22 cellular contexts compared by ENCODE assay signal in the genomic region with DNA sequence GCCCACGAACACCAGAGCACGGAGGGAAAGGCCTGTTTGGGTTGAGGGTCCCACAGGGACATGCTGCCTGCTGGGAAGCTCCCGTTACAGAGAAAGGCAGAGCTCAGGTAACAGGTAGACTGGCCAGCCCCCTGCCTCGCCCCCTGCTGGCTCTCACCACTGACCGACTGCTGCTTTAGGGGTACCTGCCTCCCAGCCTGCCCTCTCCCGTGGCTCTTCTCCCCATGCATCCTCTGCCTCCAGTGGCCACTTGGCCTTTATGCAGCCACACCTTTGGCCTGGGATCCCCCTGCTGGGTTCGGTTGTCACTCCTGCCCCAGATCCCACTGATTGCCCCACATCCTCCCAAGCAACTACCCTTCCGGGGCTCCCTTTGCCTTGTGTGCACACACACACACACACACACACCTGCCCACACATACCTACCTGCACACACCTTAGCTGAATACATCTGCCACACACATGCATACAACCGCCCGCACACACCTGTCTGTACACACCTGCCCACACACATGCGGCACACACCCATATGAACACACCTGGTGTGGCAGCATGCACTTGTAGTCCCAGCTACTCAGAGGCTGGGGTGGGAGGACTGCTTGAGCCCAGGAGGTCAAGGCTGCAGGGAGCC. TPM values are rescaled to one million over a fixed set of nuclear protein-coding genes. Genes with fewer than 3 reads are reported as not detected.
A peak's percentile ranks its signal among the peaks of the same experiment; 100 is the strongest.
DNase-seq lines count a peak whose midpoint lies in the region; ATAC-seq and TF ChIP-seq lines count a peak whose summit lies in the region.
"Had no signal": no experiment of that assay in that cellular context is flagged by ENCODE, and none has a peak within 500 bp of the region (broad histone marks: within the 10 kb centered on the region; RNA-seq: fewer than 3 reads in every experiment).

No MANE protein-coding gene starts in this region.

- peaks cover 30% of the 10 kb centered on the region for H3K4me1 Mint-ChIP-seq in stimulated activated effector memory CD8-positive, alpha-beta T cell treated with anti-CD3 and anti-CD28 coated beads, Interleukin-12 subunit alpha, Interleukin-12 subunit beta, amount 100 ng/mL, for 72 hours

- H3K9me2 ChIP-seq in SK-N-SH = no peaks in the 10 kb centered on the region

- H3K36me3 ChIP-seq in SK-N-SH (replicated peaks in 1 of 2; ENCODE audit: control insufficient read depth in 1 of 2, insufficient read depth in 2 of 2, low read length in 1 of 2) (peaks cover 0 to 5% of the 10 kb centered on the region in 2 experiments), colonic mucosa (no peaks in the 10 kb centered on the region)

- ATAC-seq in SK-N-SH treated with all-trans-retinoic acid at 6 μM for 48 hours (no peak), HG02623 (IDR thresholded peaks at IDR 0.05; ENCODE audit: unreplicated experiment) (no peak), GM21526 (IDR thresholded peaks at IDR 0.05; ENCODE audit: low FRiP score, unreplicated experiment) (no peak)
- ATAC-seq in stimulated activated effector memory CD8-positive, alpha-beta T cell treated with anti-CD3 and anti-CD28 coated beads, Interleukin-12 subunit alpha, Interleukin-12 subunit beta, amount 100 ng/mL, for 72 hours = no peak

- TF ChIP-seq RAD21 in SK-N-SH (IDR thresholded peaks at IDR 0.05; ENCODE audit: low read length) = no peak

- H3K9ac ChIP-seq in SK-N-SH = no peak overlapping the region
- H3K9ac ChIP-seq in colonic mucosa (ENCODE audit: low read depth in 2 of 2, low read length in 2 of 2) = peak overlapping the region; percentile 4 to 12
- H3K9ac ChIP-seq: parathyroid adenoma had no signal

- H3K9me3 Mint-ChIP-seq in stimulated activated effector memory CD8-positive, alpha-beta T cell treated with anti-CD3 and anti-CD28 coated beads, Interleukin-12 subunit alpha, Interleukin-12 subunit beta, amount 100 ng/mL, for 72 hours = no peaks in the 10 kb centered on the region
- H3K9me3 Mint-ChIP-seq: CD4-positive, alpha-beta T cell had no signal

- H3K27ac Mint-ChIP-seq in stimulated activated effector memory CD8-positive, alpha-beta T cell treated with anti-CD3 and anti-CD28 coated beads, Interleukin-12 subunit alpha, Interleukin-12 subunit beta, amount 100 ng/mL, for 72 hours = peak overlapping the region; percentile 66
- H3K27ac Mint-ChIP-seq: CD4-positive, alpha-beta T cell had no signal

- DNase-seq in SK-N-SH (no peak), LNCaP clone FGC (ENCODE audit: low read depth) (no peak), colonic mucosa (no peak)
- no peak for DNase-seq in stimulated activated effector memory CD8-positive, alpha-beta T cell treated with anti-CD3 and anti-CD28 coated beads, Interleukin-12 subunit alpha, Interleukin-12 subunit beta, amount 100 ng/mL, for 72 hours (ENCODE audit: low spot score in 2 of 2)
- no peak for DNase-seq in activated T-cell treated with anti-CD3 and anti-CD28 coated beads, Interleukin-2, amount 50 U/mL, for 48 hours
- DNase-seq: ACHN; activated effector memory CD4-positive, alpha-beta T cell treated with Interleukin-2 at 50 U/mL for 16 hours; CD4-positive, alpha-beta T cell; DMS79 treated with DMSO at 0.1 percent for 48 hours; NCI-H2081 treated with DMSO at 0.1 percent for 48 hours; NCI-H69; small intestine; trophoblast cell had no signal

- peaks cover 38% of the 10 kb centered on the region for H3K79me2 ChIP-seq in SK-N-SH (ENCODE audit: insufficient read depth)

- TF ChIP-seq CTCF in SK-N-SH (IDR thresholded peaks at IDR 0.05) (peak; percentile 23), LNCaP clone FGC (IDR thresholded peaks at IDR 0.05; ENCODE audit: control insufficient read depth, extremely low read depth, insufficient read depth) (0 out of 2 replicates have a peak, but pooled peaks have one; percentile 1), colonic mucosa (IDR thresholded peaks at IDR 0.05) (no peak)

- H3K4me2 ChIP-seq in SK-N-SH = no peak overlapping the region

- WGBS in SK-N-SH (ENCODE audit: low lambda C conversion rate) = 93% methylated on average over 11 of the region's 11 CpGs

- H3K4me3 Mint-ChIP-seq in stimulated activated effector memory CD8-positive, alpha-beta T cell treated with anti-CD3 and anti-CD28 coated beads, Interleukin-12 subunit alpha, Interleukin-12 subunit beta, amount 100 ng/mL, for 72 hours = no peak overlapping the region
- H3K4me3 Mint-ChIP-seq: CD4-positive, alpha-beta T cell had no signal

- H3K27me3 ChIP-seq in SK-N-SH (ENCODE audit: insufficient read depth) (no peaks in the 10 kb centered on the region), colonic mucosa (no peaks in the 10 kb centered on the region)

- CTCF ChIA-PET in SK-N-SH (lab: Yijun Ruan, JAX) = interaction anchor here (0.6 to 2.4 kb wide), 7 partner anchors 13 to 123 kb away, joined by 3 to 11 read pairs (median 5); a partner anchor contains a TSS

- intact Hi-C loops in colonic mucosa (cut with DNase I) = no loop called here

- TF ChIP-seq EP300 in SK-N-SH (IDR thresholded peaks at IDR 0.05; ENCODE audit: borderline replicate concordance in 1 of 2, low read depth in 1 of 2, low read length in 1 of 2) = no peak

- H3K4me3 ChIP-seq in SK-N-SH (ENCODE audit: low read depth in 2 of 2, low read length in 1 of 2) (no peak overlapping the region), LNCaP clone FGC (ENCODE audit: low read depth, low read length) (no peak overlapping the region), colonic mucosa (no peak overlapping the region)

- H3K9me3 ChIP-seq in SK-N-SH = no peaks in the 10 kb centered on the region
- H3K9me3 ChIP-seq in colonic mucosa = no peaks in the 10 kb centered on the region

- H2AFZ ChIP-seq in SK-N-SH (ENCODE audit: low read depth) = no peak overlapping the region
- H2AFZ ChIP-seq: parathyroid adenoma had no signal

- H3K36me3 Mint-ChIP-seq in stimulated activated effector memory CD8-positive, alpha-beta T cell treated with anti-CD3 and anti-CD28 coated beads, Interleukin-12 subunit alpha, Interleukin-12 subunit beta, amount 100 ng/mL, for 72 hours = peaks cover 4% of the 10 kb centered on the region

- POLR2A ChIA-PET in SK-N-SH (lab: Yijun Ruan, JAX) = interaction anchor here (0.6 kb wide), 1 partner anchor 276 kb away, joined by 3 read pairs; no protein-coding TSS in a partner anchor

- H4K20me1 ChIP-seq in SK-N-SH (ENCODE audit: insufficient read depth) = peaks cover 24% of the 10 kb centered on the region; the same call in 1 of the 2 replicates

- H3F3A ChIP-seq in SK-N-SH (replicated peaks; ENCODE audit: insufficient read depth) = peaks cover 3% of the 10 kb centered on the region

- H3K4me1 ChIP-seq in SK-N-SH (ENCODE audit: control insufficient read depth in 1 of 2, insufficient read depth in 2 of 2, low read depth in 1 of 2, low read length in 1 of 2) = peaks cover 0 to 16% of the 10 kb centered on the region in 2 experiments; a peak in 1 of 4 replicates
- peaks cover 14% of the 10 kb centered on the region for H3K4me1 ChIP-seq in colonic mucosa

- H3K27ac ChIP-seq in SK-N-SH (ENCODE audit: low read depth in 2 of 2, low read length in 1 of 2) = no peak overlapping the region
- no peak overlapping the region for H3K27ac ChIP-seq in colonic mucosa
- H3K27ac ChIP-seq: parathyroid adenoma had no signal

TF ChIP-seq in SK-N-SH, 30 proteins besides CTCF, POLR2A, EP300 and RAD21 (continues in another document):
- no peak for TF ChIP-seq POLR2AphosphoS5 (IDR thresholded peaks at IDR 0.05; ENCODE audit: low read depth, low read length)
- no peak for TF ChIP-seq FOSL2 (IDR thresholded peaks at IDR 0.05; ENCODE audit: borderline replicate concordance, low read depth)

TF ChIP-seq in SK-N-SH treated with all-trans-retinoic acid at 6 μM for 48 hours, 23 proteins besides CTCF, POLR2A, EP300 and RAD21 (continues in another document):
- TF ChIP-seq, protein P1, sequence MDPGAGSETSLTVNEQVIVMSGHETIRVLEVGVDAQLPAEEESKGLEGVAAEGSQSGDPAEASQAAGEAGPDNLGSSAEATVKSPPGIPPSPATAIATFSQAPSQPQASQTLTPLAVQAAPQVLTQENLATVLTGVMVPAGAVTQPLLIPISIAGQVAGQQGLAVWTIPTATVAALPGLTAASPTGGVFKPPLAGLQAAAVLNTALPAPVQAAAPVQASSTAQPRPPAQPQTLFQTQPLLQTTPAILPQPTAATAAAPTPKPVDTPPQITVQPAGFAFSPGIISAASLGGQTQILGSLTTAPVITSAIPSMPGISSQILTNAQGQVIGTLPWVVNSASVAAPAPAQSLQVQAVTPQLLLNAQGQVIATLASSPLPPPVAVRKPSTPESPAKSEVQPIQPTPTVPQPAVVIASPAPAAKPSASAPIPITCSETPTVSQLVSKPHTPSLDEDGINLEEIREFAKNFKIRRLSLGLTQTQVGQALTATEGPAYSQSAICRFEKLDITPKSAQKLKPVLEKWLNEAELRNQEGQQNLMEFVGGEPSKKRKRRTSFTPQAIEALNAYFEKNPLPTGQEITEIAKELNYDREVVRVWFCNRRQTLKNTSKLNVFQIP (CRISPR knock-in tag; IDR thresholded peaks at IDR 0.05; ENCODE audit: borderline replicate concordance, low read depth) = no peak
- no peak for TF ChIP-seq ZNF565 (CRISPR knock-in tag; conservative IDR thresholded peaks at IDR 0.05; ENCODE audit: low read depth)
- TF ChIP-seq GLIS3 (CRISPR knock-in tag; IDR thresholded peaks at IDR 0.05) = no peak
- no peak for TF ChIP-seq TCF4 (CRISPR knock-in tag; IDR thresholded peaks at IDR 0.05; ENCODE audit: borderline replicate concordance)

RNA-seq across cellular contexts. Expression of a gene that starts 7.1 kb away (rescaled TPM):
- 120 and 156 TPM in 2 replicates for polyA plus RNA-seq in SK-N-SH (2012; rRNA removed)
- 65.6 and 105 TPM in 2 replicates for polyA plus RNA-seq in SK-N-SH (2012; cell fraction: cytosol; rRNA removed)
- polyA plus RNA-seq in SK-N-SH (2012; cell fraction: nucleus; rRNA removed) = 167 and 258 TPM in 2 replicates
- total RNA-seq in colonic mucosa = 10 to 100 TPM; 25.9 to 26.2 TPM

RNA-seq across cellular contexts. Expression of a gene that starts 8.9 kb away (rescaled TPM):
- polyA plus RNA-seq in SK-N-SH (2012; rRNA removed) = 0.07 and 0.16 TPM in 2 replicates
- polyA plus RNA-seq in SK-N-SH (2012; cell fraction: cytosol; rRNA removed) = 0.01 TPM in 1 of 2 replicates, not detected in the other
- polyA plus RNA-seq in SK-N-SH (2012; cell fraction: nucleus; rRNA removed) = 0.19 and 0.23 TPM in 2 replicates
- total RNA-seq in colonic mucosa = not detected
- total RNA-seq: activated CD8-positive, alpha-beta memory T cell treated with anti-CD3 and anti-CD28 coated beads for 36 hours; CD4-positive, alpha-beta T cell; frontal cortex; liver; RPMI7951 had no signal

RNA-seq across cellular contexts. Expression of a gene that starts 22.0 kb away (rescaled TPM):
- not detected in 2 replicates for polyA plus RNA-seq in SK-N-SH (2012; rRNA removed)
- not detected in 2 replicates for polyA plus RNA-seq in SK-N-SH (2012; cell fraction: cytosol; rRNA removed)
- polyA plus RNA-seq in SK-N-SH (2012; cell fraction: nucleus; rRNA removed) = 0.02 and 0.15 TPM in 2 replicates
- not detected for total RNA-seq in colonic mucosa
- total RNA-seq: activated CD8-positive, alpha-beta memory T cell treated with anti-CD3 and anti-CD28 coated beads for 36 hours; CD4-positive, alpha-beta T cell; frontal cortex; myocyte; RPMI7951 had no signal

RNA-seq across cellular contexts. Expression of a gene that starts 34.4 kb away (rescaled TPM):
- polyA plus RNA-seq in SK-N-SH (2012; rRNA removed) = 112 and 165 TPM in 2 replicates
- 240 and 314 TPM in 2 replicates for polyA plus RNA-seq in SK-N-SH (2012; cell fraction: cytosol; rRNA removed)
- polyA plus RNA-seq in SK-N-SH (2012; cell fraction: nucleus; rRNA removed) = 212 and 321 TPM in 2 replicates
- 1,000 to 10,000 TPM in 1 of 2 donors, 100 to 1,000 TPM in 1; 719 to 1,051 TPM for total RNA-seq in colonic mucosa

RNA-seq across cellular contexts. Expression of a gene that starts 45.2 kb away (rescaled TPM):
- 184 and 385 TPM in 2 replicates for polyA plus RNA-seq in SK-N-SH (2012; rRNA removed)
- 158 and 279 TPM in 2 replicates for polyA plus RNA-seq in SK-N-SH (2012; cell fraction: cytosol; rRNA removed)
- 650 and 681 TPM in 2 replicates for polyA plus RNA-seq in SK-N-SH (2012; cell fraction: nucleus; rRNA removed)
- 100 to 1,000 TPM; 407 to 546 TPM for total RNA-seq in colonic mucosa
